Comparison of ENCODE assay signal across 10 cellular contexts in genomic region chr3:140953028-140953960, GRCh38. TPM values are rescaled to one million over a fixed set of nuclear protein-coding genes. Genes with fewer than 3 reads are reported as not detected.
DNase-seq lines count a peak whose midpoint lies in the region; ATAC-seq, FAIRE-seq and TF ChIP-seq lines count a peak whose summit lies in the region.
"Had no signal": no experiment of that assay in that cellular context is flagged by ENCODE, and none has a peak within 500 bp of the region (broad histone marks: within the 10 kb centered on the region; RNA-seq: fewer than 3 reads in every experiment).

No MANE protein-coding gene starts in this region.

- DNase-seq in AG09309 (ENCODE audit: low read depth) (peak; percentile 29), HFFc6 (peak; percentile 63), SW480 (ENCODE audit: low spot score) (peak; percentile 38), hepatocyte (ENCODE audit: low spot score) (peak; percentile 34), D341Med (ENCODE audit: low spot score) (no peak), frontal cortex (ENCODE audit: low spot score in 2 of 2) (no peak), CD1c-positive myeloid dendritic cell (ENCODE audit: extremely low spot score) (no peak)
- DNase-seq: caudate nucleus had no signal

- peaks cover 52% of the 10 kb centered on the region for H3K4me1 Mint-ChIP-seq in HFFc6 (ENCODE audit: low read depth)

- H4K20me1 ChIP-seq in hepatocyte (ENCODE audit: insufficient read depth, poor library complexity, severe bottlenecking): peaks cover 53% of the 10 kb centered on the region

- TF ChIP-seq CTCF in AG09309 (IDR thresholded peaks at IDR 0.05; ENCODE audit: control insufficient read depth, insufficient read depth, low read depth, low read length, missing control alignments): no peak
- TF ChIP-seq CTCF in HFFc6 (IDR thresholded peaks at IDR 0.05): no peak
- TF ChIP-seq CTCF in hepatocyte (IDR thresholded peaks at IDR 0.05; ENCODE audit: poor library complexity): no peak

- no peaks in the 10 kb centered on the region for H3K9me3 Mint-ChIP-seq in HFFc6

- no peak for FAIRE-seq in frontal cortex (lab: Jason Lieb, UNC)
- FAIRE-seq: D721Med had no signal

- H3K4me2 ChIP-seq in hepatocyte: peak overlapping the region; percentile 39

- no peaks in the 10 kb centered on the region for H3K36me3 Mint-ChIP-seq in HFFc6 (ENCODE audit: low read depth)

- WGBS in hepatocyte (ENCODE audit: low lambda C conversion rate, missing lambda C conversion rate): 63% methylated on average over 5 of the region's 5 CpGs

- no peaks in the 10 kb centered on the region; the same call in 1 of the 2 replicates for H3K27me3 Mint-ChIP-seq in HFFc6 (ENCODE audit: insufficient read depth)

- H3K4me3 ChIP-seq in AG09309 (ENCODE audit: control insufficient read depth, low read depth, low read length) (no peak overlapping the region), hepatocyte (no peak overlapping the region)

- no peak overlapping the region for H2AFZ ChIP-seq in hepatocyte

- peaks cover 17% of the 10 kb centered on the region for H3K4me1 ChIP-seq in hepatocyte (ENCODE audit: insufficient read depth)

- H3K27me3 ChIP-seq in hepatocyte: no peaks in the 10 kb centered on the region

- no peak for ATAC-seq in HG03442 (IDR thresholded peaks at IDR 0.05; ENCODE audit: unreplicated experiment)

- peak overlapping the region; percentile 18 for H3K27ac ChIP-seq in hepatocyte

- no peaks in the 10 kb centered on the region for H3K9me2 ChIP-seq in hepatocyte (replicated peaks; ENCODE audit: insufficient read depth)

- 0 out of 2 replicates have a peak overlapping the region, but pooled peaks have one; percentile 6 for H3K27ac Mint-ChIP-seq in HFFc6

- H3K9me3 ChIP-seq in hepatocyte (ENCODE audit: low read depth): no peaks in the 10 kb centered on the region

- H3K79me2 ChIP-seq in hepatocyte: peaks cover 93% of the 10 kb centered on the region

- H3K4me3 Mint-ChIP-seq in HFFc6: peak overlapping the region; percentile 16; the same call in 1 of the 2 replicates

- H3K36me3 ChIP-seq in hepatocyte (replicated peaks; ENCODE audit: insufficient read depth, low read depth): no peaks in the 10 kb centered on the region

RNA-seq across cellular contexts. Expression of gene SLC25A36, which starts 11.7 kb away (rescaled TPM):
- total RNA-seq in HFFc6 (2021; fragmentation: NEBNext Ultra II Directional; extraction: Animal tissue kit (Norgen Biotek cat#: 25700)): 10 to 100 TPM; 30.3 to 32.4 (median 30.9) TPM
- total RNA-seq in hepatocyte (81.5 and 118 TPM in 2 replicates), frontal cortex (119 TPM)
- polyA plus RNA-seq in hepatocyte: 38.4 and 41.3 TPM in 2 replicates

Comparison
In these comparisons a context has a peak if more than half of its experiments do, and no peak if none do; other contexts are left out.
1. DNase-seq: peak in AG09309 (single experiment), HFFc6 (single experiment), SW480 (single experiment) and hepatocyte (single experiment); none in D341Med (single experiment), frontal cortex (0 of 2) and CD1c-positive myeloid dendritic cell (single experiment).